21 cellular contexts compared by ENCODE assay signal in genomic region chr18:40048886-40049650, GRCh38.
"Had no signal": no experiment of that assay in that cellular context is flagged by ENCODE, and none has a peak within 500 bp of the region (broad histone marks: within the 10 kb centered on the region; RNA-seq: fewer than 3 reads in every experiment).

No MANE protein-coding gene starts in this region.

- H3K27ac ChIP-seq: gastrocnemius medialis, ovary, psoas muscle, sigmoid colon, testis, tibial artery had no signal

- DNase-seq: effector CD4-positive, alpha-beta T cell; gastrocnemius medialis; head of caudate nucleus; mucosa of descending colon; naive B cell; nucleus accumbens; ovary; posterior cingulate gyrus; psoas muscle; right cardiac atrium; sigmoid colon; stimulated activated CD4-positive, alpha-beta T cell treated with anti-CD3 and anti-CD28 coated beads, Interleukin-2, amount 100 ng/mL, for 24 hours; stimulated activated CD4-positive, alpha-beta T cell treated with anti-CD3 and anti-CD28 coated beads, Interleukin-4, amount 100 ng/mL, for 24 hours; stimulated activated naive CD8-positive, alpha-beta T cell treated with anti-CD3 and anti-CD28 coated beads, Interleukin-15, Interleukin-2, amounts not matched to agents 100 U/mL and 50 U/mL, for 24 hours; testis; tibial artery had no signal

- H3K4me3 ChIP-seq: dorsolateral prefrontal cortex, gastrocnemius medialis, lung, mucosa of descending colon, ovary, psoas muscle, sigmoid colon, testis, tibial artery had no signal

- ATAC-seq: gastrocnemius medialis; left lobe of liver; mucosa of descending colon; natural killer cell treated with Interleukin-12 subunit alpha and Interleukin-12 subunit beta and Interleukin-15 and Interleukin-18, amount 100 ng/mL, for 72 hours; psoas muscle; right cardiac atrium; stimulated activated memory B cell treated with anti-CD40 and anti-IgM and Interleukin-4, amounts not matched to agents 10 μg/mL and 1 μg/mL and 100 μg/mL, for 72 hours; stimulated activated naive CD8-positive, alpha-beta T cell treated with anti-CD3 and anti-CD28 coated beads, Interleukin-15, Interleukin-2, amounts not matched to agents 100 U/mL and 50 U/mL, for 24 hours had no signal

- H3K36me3 ChIP-seq: gastrocnemius medialis, ovary, sigmoid colon, tibial artery had no signal

- H3K27me3 ChIP-seq: dorsolateral prefrontal cortex, gastrocnemius medialis, ovary, sigmoid colon, testis, tibial artery had no signal

- H3K4me1 ChIP-seq: gastrocnemius medialis, psoas muscle, sigmoid colon, testis, tibial artery had no signal
